8 cellular contexts compared by ENCODE assay signal in genomic region chr16:4358831-4359561, GRCh38. TPM values are rescaled to one million over a fixed set of nuclear protein-coding genes. Genes with fewer than 3 reads are reported as not detected.
A peak's percentile ranks its signal among the peaks of the same experiment; 100 is the strongest.
DNase-seq lines count a peak whose midpoint lies in the region; ATAC-seq and TF ChIP-seq lines count a peak whose summit lies in the region.

No MANE protein-coding gene starts in this region.

- H3K4me2 ChIP-seq in GM23338 = no peak overlapping the region

- intact Hi-C loops in left lung (cut with DNase I) = loop anchor here (2.0 to 5.0 kb wide), 2 partner anchors 43 to 44 kb away; no protein-coding TSS in a partner anchor

- H2AFZ ChIP-seq in GM23338 = no peak overlapping the region

- no peaks in the 10 kb centered on the region; the same call in 1 of the 3 replicates for H3K4me1 Mint-ChIP-seq in GM23338

- peak; percentile 94 for TF ChIP-seq CTCF in 22Rv1 (IDR thresholded peaks at IDR 0.05)
- peak; percentile 97 to 99 for TF ChIP-seq CTCF in GM23338 (conservative IDR thresholded peaks at IDR 0.05; ENCODE audit: low read depth in 2 of 2)
- TF ChIP-seq CTCF in brain microvascular endothelial cell (IDR thresholded peaks at IDR 0.05; ENCODE audit: low read depth, low read length, missing control alignments) = peak; percentile 94
- TF ChIP-seq CTCF in left lung (IDR thresholded peaks at IDR 0.05) = peak; percentile 88 to 96

- H4K20me1 ChIP-seq in GM23338 (replicated peaks; ENCODE audit: insufficient read depth) = no peaks in the 10 kb centered on the region

- H3K9me3 ChIP-seq in left lung = no peaks in the 10 kb centered on the region

- H3K4me3 Mint-ChIP-seq in GM23338 = no peak overlapping the region

- H3K4me1 ChIP-seq in GM23338 (ENCODE audit: insufficient read depth) = no peaks in the 10 kb centered on the region
- H3K4me1 ChIP-seq in left lung = no peaks in the 10 kb centered on the region

- H3K9me3 Mint-ChIP-seq in GM23338 = no peaks in the 10 kb centered on the region

- ATAC-seq in GM23338 (peak; percentile 93), left lung (peak; percentile 80)

- H3K4me3 ChIP-seq in GM23338 (no peak overlapping the region), brain microvascular endothelial cell (ENCODE audit: low read depth, low read length) (no peak overlapping the region), left lung (no peak overlapping the region)

- H3K27me3 Mint-ChIP-seq in GM23338 (ENCODE audit: insufficient read depth, low read depth, poor library complexity) = peaks cover 6% of the 10 kb centered on the region

- H3K9me2 ChIP-seq in GM23338 (ENCODE audit: insufficient read depth) = no peaks in the 10 kb centered on the region

- H3K27me3 ChIP-seq in GM23338 (ENCODE audit: insufficient read depth) (no peaks in the 10 kb centered on the region), brain microvascular endothelial cell (replicated peaks) (no peaks in the 10 kb centered on the region), left lung (no peaks in the 10 kb centered on the region)

- H3F3A ChIP-seq in GM23338 (replicated peaks; ENCODE audit: low read depth) = 0 out of 2 replicates have a peak, but pooled peaks cover 4% of the 10 kb centered on the region

- in situ Hi-C loops in brain microvascular endothelial cell (cut with HindIII; ENCODE audit: low pct_ligation_motif_present, low sequenced_read_pairs) = no loop called here

- H3K27ac Mint-ChIP-seq in GM23338 = no peak overlapping the region

- H3K36me3 ChIP-seq in GM23338 (ENCODE audit: insufficient read depth) = no peaks in the 10 kb centered on the region
- H3K36me3 ChIP-seq in brain microvascular endothelial cell (replicated peaks) = no peaks in the 10 kb centered on the region
- peaks cover 0 to 95% of the 10 kb centered on the region in 2 donors for H3K36me3 ChIP-seq in left lung

- DNase-seq in GM23338 (ENCODE audit: low spot score) (peak; percentile 88), UCSD-AML1 (lab: John Stamatoyannopoulos, UW; ENCODE audit: unreplicated experiment) (peak; percentile 33), brain microvascular endothelial cell (no peak), left lung (peak in 1 of 2 donors; percentile 91), NCI-H446 treated with DMSO at 0.1 percent for 48 hours (lab: John Stamatoyannopoulos, UW) (no peak), ureter (ENCODE audit: low spot score) (no peak)
- peak; percentile 32 for DNase-seq in stimulated activated CD8-positive, alpha-beta memory T cell treated with anti-CD3 and anti-CD28 coated beads, Interleukin-15, amount 100 ng/mL, for 1 hour (ENCODE audit: low read depth)

- H3K27ac ChIP-seq in 22Rv1 (no peak overlapping the region), GM23338 (ENCODE audit: low read depth) (no peak overlapping the region), brain microvascular endothelial cell (no peak overlapping the region), left lung (no peak overlapping the region)

- no peaks in the 10 kb centered on the region for H3K36me3 Mint-ChIP-seq in GM23338 (ENCODE audit: low read depth)

- H3K79me2 ChIP-seq in GM23338 (replicated peaks; ENCODE audit: insufficient read depth) = no peaks in the 10 kb centered on the region

TF ChIP-seq in GM23338, 12 proteins besides CTCF, POLR2A, EP300 and RAD21:
- no peak for TF ChIP-seq ZNF114 (CRISPR knock-in tag; IDR thresholded peaks at IDR 0.05)
- no peak for TF ChIP-seq ZNF462 (CRISPR knock-in tag; IDR thresholded peaks at IDR 0.05)
- TF ChIP-seq POLR2AphosphoS5 (IDR thresholded peaks at IDR 0.05; ENCODE audit: low read depth) = no peak
- no peak for TF ChIP-seq JUNB (IDR thresholded peaks at IDR 0.05; ENCODE audit: unreplicated experiment)
- TF ChIP-seq STAT1 (IDR thresholded peaks at IDR 0.05; ENCODE audit: unreplicated experiment) = no peak
TF ChIP-seq in GM23338: peak in this region for 0.

RNA-seq across cellular contexts. Expression of gene PAM16, which starts 7.9 kb away (rescaled TPM):
- total RNA-seq in GM23338 (2014; rRNA removed; shearing (Covaris generic)) = 84.1 and 113 TPM in 2 replicates
- 283 and 331 TPM in 2 replicates for polyA plus RNA-seq in GM23338 (2016; fragmentation: Nextera tagmentation; extraction: Ambion mirVana)
- total RNA-seq in left lung (10 to 100 TPM; 26.2 to 44.6 TPM), ureter (58.6 TPM)

RNA-seq across cellular contexts. Expression of gene VASN, which starts 12.7 kb away (rescaled TPM):
- 15.5 and 16.9 TPM in 2 replicates for total RNA-seq in GM23338 (2014; rRNA removed; shearing (Covaris generic))
- polyA plus RNA-seq in GM23338 (2016; fragmentation: Nextera tagmentation; extraction: Ambion mirVana) = 7.1 and 8.0 TPM in 2 replicates
- 10 to 100 TPM; 24.5 to 28.3 TPM for total RNA-seq in left lung
- total RNA-seq in ureter = 13.4 TPM

RNA-seq across cellular contexts. Expression of gene GLIS2, which starts 43.1 kb away (rescaled TPM):
- total RNA-seq in GM23338 (2014; rRNA removed; shearing (Covaris generic)) = 9.0 and 10.2 TPM in 2 replicates
- 8.2 and 8.8 TPM in 2 replicates for polyA plus RNA-seq in GM23338 (2016; fragmentation: Nextera tagmentation; extraction: Ambion mirVana)
- total RNA-seq in left lung (10 to 100 TPM; 28.9 to 31.0 TPM), ureter (11.7 TPM)

RNA-seq across cellular contexts. Expression of gene CORO7, which starts 57.4 kb away (rescaled TPM):
- total RNA-seq in GM23338 (2014; rRNA removed; shearing (Covaris generic)) = 40.5 and 46.4 TPM in 2 replicates
- 14.2 and 19.1 TPM in 2 replicates for polyA plus RNA-seq in GM23338 (2016; fragmentation: Nextera tagmentation; extraction: Ambion mirVana)
- total RNA-seq in left lung = 10 to 100 TPM; 36.3 to 81.7 TPM
- total RNA-seq in ureter = 43.8 TPM

Comparison
In these comparisons a context has a peak if more than half of its experiments do, and no peak if none do; other contexts are left out.
1. DNase-seq: peak in GM23338 (single experiment), UCSD-AML1 (single experiment) and stimulated activated CD8-positive, alpha-beta memory T cell treated with anti-CD3 and anti-CD28 coated beads, Interleukin-15, amount 100 ng/mL, for 1 hour (single experiment); none in brain microvascular endothelial cell (single experiment), NCI-H446 treated with DMSO at 0.1 percent for 48 hours (single experiment) and ureter (single experiment).
2. Peak in every context shown above with its lines, with median percentiles within 50 percentile points of each other: CTCF ChIP-seq.